ENCODE assay signal across 8 cellular contexts in genomic region chr12:131293321-131294015, GRCh38.
DNase-seq lines count a peak whose midpoint lies in the region; ATAC-seq and TF ChIP-seq lines count a peak whose summit lies in the region.
"Not testable (repeated sequence)": the region's sequence is repeated elsewhere in the genome, so short reads cannot be mapped to it uniquely, and the experiment has no call there.

No MANE protein-coding gene starts in this region.

- DNase-seq in Ammon's horn (ENCODE audit: low spot score) (peak; percentile 22), KBM-7 (peak; percentile 28), cardiac septum (ENCODE audit: low spot score) (peak; percentile 68), medulla oblongata (ENCODE audit: extremely low spot score) (peak; percentile 21), sciatic nerve (ENCODE audit: low spot score) (peak; percentile 48), type B pancreatic cell (ENCODE audit: extremely low spot score, unreplicated experiment) (peak; percentile 53)
- peak; percentile 15 for DNase-seq in activated naive CD8-positive, alpha-beta T cell treated with anti-CD3 and anti-CD28 coated beads, Interleukin-2, amount 10 ng/mL, durations not matched to agents 7 days and 5 days
- not testable (repeated sequence) for DNase-seq in neural crest cell (ENCODE audit: low read depth, low spot score)

- in situ Hi-C loops in KBM-7 (cut with MboI; ENCODE audit: low pct_unique_long_range_greater_than_20kb, low sequenced_read_pairs): not testable (repeated sequence)

- not testable (repeated sequence) for H3K4me3 Mint-ChIP-seq in activated naive CD8-positive, alpha-beta T cell treated with anti-CD3 and anti-CD28 coated beads, Interleukin-2, amount 10 ng/mL, durations not matched to agents 7 days and 5 days; neural crest cell; type B pancreatic cell

- H3K9me3 Mint-ChIP-seq in activated naive CD8-positive, alpha-beta T cell treated with anti-CD3 and anti-CD28 coated beads, Interleukin-2, amount 10 ng/mL, durations not matched to agents 7 days and 5 days; neural crest cell; type B pancreatic cell: not testable (repeated sequence)

- H3K4me1 Mint-ChIP-seq in activated naive CD8-positive, alpha-beta T cell treated with anti-CD3 and anti-CD28 coated beads, Interleukin-2, amount 10 ng/mL, durations not matched to agents 7 days and 5 days; type B pancreatic cell (ENCODE audit: unreplicated experiment): not testable (repeated sequence)
- H3K4me1 Mint-ChIP-seq in neural crest cell: peaks cover 32% of the 10 kb centered on the region

- TF ChIP-seq CTCF in neural crest cell (conservative IDR thresholded peaks at IDR 0.05); type B pancreatic cell (conservative IDR thresholded peaks at IDR 0.05): not testable (repeated sequence)

- not testable (repeated sequence) for H3K36me3 Mint-ChIP-seq in activated naive CD8-positive, alpha-beta T cell treated with anti-CD3 and anti-CD28 coated beads, Interleukin-2, amount 10 ng/mL, durations not matched to agents 7 days and 5 days; neural crest cell (ENCODE audit: low read depth); type B pancreatic cell

- not testable (repeated sequence) for H3K27ac Mint-ChIP-seq in activated naive CD8-positive, alpha-beta T cell treated with anti-CD3 and anti-CD28 coated beads, Interleukin-2, amount 10 ng/mL, durations not matched to agents 7 days and 5 days; type B pancreatic cell
- peak overlapping the region; percentile 57 for H3K27ac Mint-ChIP-seq in neural crest cell (ENCODE audit: unreplicated experiment)

- intact Hi-C loops in cardiac septum (cut with DNase I); sciatic nerve (cut with DNase I): not testable (repeated sequence)

- H3K27me3 Mint-ChIP-seq in activated naive CD8-positive, alpha-beta T cell treated with anti-CD3 and anti-CD28 coated beads, Interleukin-2, amount 10 ng/mL, durations not matched to agents 7 days and 5 days; neural crest cell (ENCODE audit: low read depth): not testable (repeated sequence)
- H3K27me3 Mint-ChIP-seq in type B pancreatic cell: peaks cover 14% of the 10 kb centered on the region

- POLR2A ChIA-PET in activated naive CD8-positive, alpha-beta T cell treated with anti-CD3 and anti-CD28 coated beads, Interleukin-2, amount 10 ng/mL, durations not matched to agents 7 days and 5 days (lab: Charles Lee): not testable (repeated sequence)

- ATAC-seq in activated naive CD8-positive, alpha-beta T cell treated with anti-CD3 and anti-CD28 coated beads, Interleukin-2, amount 10 ng/mL, durations not matched to agents 7 days and 5 days (ENCODE audit: low read depth); sciatic nerve: not testable (repeated sequence)
